Comparison of ENCODE assay signal across 1 cellular context in the genomic region with DNA sequence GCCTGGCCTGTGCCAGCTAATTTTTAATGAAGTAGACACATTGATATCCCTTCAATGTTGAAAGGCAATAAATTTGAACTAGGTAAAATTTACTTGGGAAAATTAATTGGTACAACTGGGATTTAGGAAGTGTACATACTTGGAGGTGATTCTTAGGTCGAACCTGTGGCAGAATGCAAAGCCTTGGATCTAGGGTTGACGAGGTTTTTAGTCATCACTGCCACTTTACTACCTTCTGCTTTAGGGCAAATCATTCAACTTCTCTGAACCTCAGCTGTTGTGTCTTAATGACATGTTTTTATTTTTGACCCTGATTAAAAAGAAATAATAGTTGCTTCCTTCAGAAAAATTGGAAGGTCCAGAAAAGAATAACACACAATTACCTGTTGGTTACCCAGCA.
TF ChIP-seq lines count a peak whose summit lies in the region.

No MANE protein-coding gene starts in this region.

TF ChIP-seq in K562, 482 proteins besides CTCF, POLR2A, EP300 and RAD21:
- TF ChIP-seq STAT5A (IDR thresholded peaks at IDR 0.05; ENCODE audit: borderline replicate concordance, low read length) (no peak), ATF2 (CRISPR knock-in tag; IDR thresholded peaks at IDR 0.05) (no peak), OTX1 (CRISPR knock-in tag; IDR thresholded peaks at IDR 0.05) (no peak), ZNF584 (CRISPR knock-in tag; IDR thresholded peaks at IDR 0.05; ENCODE audit: low read depth) (no peak), HSF4 (CRISPR knock-in tag; IDR thresholded peaks at IDR 0.05; ENCODE audit: borderline replicate concordance) (no peak), RNF2 (IDR thresholded peaks at IDR 0.05) (no peak), HINFP (tag; conservative IDR thresholded peaks at IDR 0.05; ENCODE audit: low read depth) (no peak), CBFA2T2 (conservative IDR thresholded peaks at IDR 0.05) (no peak), CBX8 (IDR thresholded peaks at IDR 0.05; ENCODE audit: borderline replicate concordance, extremely low read depth, low read depth, low read length, poor library complexity, severe bottlenecking) (no peak), GATAD2B (IDR thresholded peaks at IDR 0.05; ENCODE audit: borderline replicate concordance) (no peak), NRF1 (conservative IDR thresholded peaks at IDR 0.05 in 1 of 2, IDR thresholded peaks at IDR 0.05 in 1 of 2) (no peak), LEF1 (IDR thresholded peaks at IDR 0.05) (no peak), FOSL1 (tag; conservative IDR thresholded peaks at IDR 0.05) (no peak), ZNF57 (CRISPR knock-in tag; IDR thresholded peaks at IDR 0.05) (no peak)
